Comparison of ENCODE assay signal across 8 cellular contexts in the genomic region with DNA sequence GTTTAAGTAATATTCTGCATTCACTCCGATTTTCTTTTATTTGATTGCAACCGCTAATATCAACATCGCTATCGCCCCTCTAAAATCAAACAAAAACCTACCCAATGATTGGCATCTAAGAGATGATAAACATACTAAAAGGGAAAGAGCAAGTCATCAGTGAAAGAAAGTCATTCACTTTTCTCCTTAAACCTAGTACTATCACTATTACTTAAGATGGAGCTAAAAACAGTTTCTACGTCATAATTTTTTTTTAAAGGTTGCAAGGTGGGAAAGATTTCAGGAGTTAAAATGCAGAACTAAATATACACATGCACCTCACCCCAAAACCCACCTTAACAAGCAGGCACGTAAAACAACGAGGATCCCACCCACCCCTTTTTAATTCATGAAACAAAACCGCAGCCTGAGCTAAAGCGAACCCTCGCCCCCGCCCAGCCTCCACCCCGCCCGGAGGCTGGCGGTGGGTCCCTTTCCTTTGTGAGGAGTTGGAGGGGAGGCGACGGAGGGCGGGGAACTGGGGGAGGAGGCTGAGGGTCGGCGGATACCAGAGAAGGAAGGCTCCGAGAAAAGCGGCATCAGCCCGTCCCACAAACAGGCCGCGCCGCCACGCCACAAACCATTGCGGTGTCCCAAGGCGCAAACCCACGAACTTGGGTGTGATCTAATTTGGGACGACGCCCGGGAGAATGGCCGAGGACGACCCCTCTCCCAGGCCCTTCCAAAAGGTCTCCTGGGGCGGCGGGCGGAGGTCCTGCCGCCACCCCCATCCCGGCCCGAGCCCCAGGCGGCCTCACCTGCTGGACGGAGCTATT. TPM values are rescaled to one million over a fixed set of nuclear protein-coding genes. Genes with fewer than 3 reads are reported as not detected.
DNase-seq lines count a peak whose midpoint lies in the region; ATAC-seq and TF ChIP-seq lines count a peak whose summit lies in the region.

No MANE protein-coding gene starts in this region.

- H3K9me3 ChIP-seq in hepatocyte (ENCODE audit: low read depth) (no peaks in the 10 kb centered on the region), gastrocnemius medialis (no peaks in the 10 kb centered on the region)

- H3K27me3 ChIP-seq in BJ (ENCODE audit: control insufficient read depth, insufficient read depth, low read length) (no peaks in the 10 kb centered on the region), hepatocyte (no peaks in the 10 kb centered on the region), gastrocnemius medialis (no peaks in the 10 kb centered on the region)

- H4K20me1 ChIP-seq in hepatocyte (ENCODE audit: insufficient read depth, poor library complexity, severe bottlenecking), result peaks cover 48% of the 10 kb centered on the region

- H3K79me2 ChIP-seq in hepatocyte, result peaks cover 58% of the 10 kb centered on the region

- no peak for TF ChIP-seq POLR2A in gastrocnemius medialis (IDR thresholded peaks at IDR 0.05)

- intact Hi-C loops in gastrocnemius medialis (cut with DNase I; ENCODE audit: low total_unique reads), result loop anchor here (1.0 to 5.0 kb wide), 2 partner anchors 110 to 273 kb away; a partner anchor contains a TSS

- no peaks in the 10 kb centered on the region for H3K36me3 ChIP-seq in BJ (ENCODE audit: control insufficient read depth, insufficient read depth, low read length)
- H3K36me3 ChIP-seq in hepatocyte (replicated peaks; ENCODE audit: insufficient read depth, low read depth), result no peaks in the 10 kb centered on the region
- no peaks in the 10 kb centered on the region for H3K36me3 ChIP-seq in gastrocnemius medialis

- peak overlapping the region; percentile 92 for H2AFZ ChIP-seq in hepatocyte

- H3K9me2 ChIP-seq in hepatocyte (replicated peaks; ENCODE audit: insufficient read depth), result no peaks in the 10 kb centered on the region

- peak overlapping the region; percentile 100 for H3K27ac ChIP-seq in hepatocyte
- peak overlapping the region; percentile 96 to 99 (median 98) for H3K27ac ChIP-seq in gastrocnemius medialis

- H3K4me3 ChIP-seq in BJ (ENCODE audit: low read depth, low read length) (peak overlapping the region; percentile 92), hepatocyte (peak overlapping the region; percentile 75), gastrocnemius medialis (peak overlapping the region; percentile 70 to 92 (median 82))

- 1% methylated on average over 34 of the region's 42 CpGs for WGBS in hepatocyte (ENCODE audit: low lambda C conversion rate, missing lambda C conversion rate)

- ATAC-seq in GM19328 (IDR thresholded peaks at IDR 0.05; ENCODE audit: unreplicated experiment) (peak; percentile 9), HG03442 (IDR thresholded peaks at IDR 0.05; ENCODE audit: unreplicated experiment) (peak; percentile 12), SK-N-SH treated with all-trans-retinoic acid at 6 μM for 48 hours (peak; percentile 37), gastrocnemius medialis (peak; percentile 14 to 17)

- DNase-seq in BJ (ENCODE audit: low read depth), result no peak
- peak; percentile 51 for DNase-seq in activated naive CD8-positive, alpha-beta T cell treated with anti-CD3 and anti-CD28 coated beads, Interleukin-2, amount 50 U/mL, for 16 hours (ENCODE audit: low read depth, low spot score)
- DNase-seq in hepatocyte (ENCODE audit: low spot score), result peak; percentile 68
- DNase-seq in gastrocnemius medialis, result peak; percentile 25 to 38
- no peak for DNase-seq in OCI-M2 (lab: John Stamatoyannopoulos, UW; ENCODE audit: unreplicated experiment)

- H3K4me2 ChIP-seq in hepatocyte, result peak overlapping the region; percentile 83

- CTCF ChIA-PET in BJ (lab: Yijun Ruan, JAX), result no interaction called here

- POLR2A ChIA-PET in BJ (lab: Charles Lee), result interaction anchor here (0.6 kb wide), 1 partner anchor 673 kb away, joined by 4 read pairs; no protein-coding TSS in a partner anchor

- in situ Hi-C loops in gastrocnemius medialis (cut with MboI; ENCODE audit: low sequenced_read_pairs in 4 of 4), result no loop called here

- H3K4me1 ChIP-seq in hepatocyte (ENCODE audit: insufficient read depth), result peaks cover 5% of the 10 kb centered on the region
- H3K4me1 ChIP-seq in gastrocnemius medialis, result peaks cover 35 to 48% of the 10 kb centered on the region in 2 donors

- TF ChIP-seq CTCF in BJ (IDR thresholded peaks at IDR 0.05; ENCODE audit: insufficient read depth, low read depth, low read length) (no peak), hepatocyte (IDR thresholded peaks at IDR 0.05; ENCODE audit: poor library complexity) (no peak), gastrocnemius medialis (IDR thresholded peaks at IDR 0.05 in 4 of 5, conservative IDR thresholded peaks at IDR 0.05 in 1 of 5) (no peak)

TF ChIP-seq in SK-N-SH treated with all-trans-retinoic acid at 6 μM for 48 hours, 23 proteins besides CTCF, POLR2A, EP300 and RAD21:
- TF ChIP-seq, protein P1, sequence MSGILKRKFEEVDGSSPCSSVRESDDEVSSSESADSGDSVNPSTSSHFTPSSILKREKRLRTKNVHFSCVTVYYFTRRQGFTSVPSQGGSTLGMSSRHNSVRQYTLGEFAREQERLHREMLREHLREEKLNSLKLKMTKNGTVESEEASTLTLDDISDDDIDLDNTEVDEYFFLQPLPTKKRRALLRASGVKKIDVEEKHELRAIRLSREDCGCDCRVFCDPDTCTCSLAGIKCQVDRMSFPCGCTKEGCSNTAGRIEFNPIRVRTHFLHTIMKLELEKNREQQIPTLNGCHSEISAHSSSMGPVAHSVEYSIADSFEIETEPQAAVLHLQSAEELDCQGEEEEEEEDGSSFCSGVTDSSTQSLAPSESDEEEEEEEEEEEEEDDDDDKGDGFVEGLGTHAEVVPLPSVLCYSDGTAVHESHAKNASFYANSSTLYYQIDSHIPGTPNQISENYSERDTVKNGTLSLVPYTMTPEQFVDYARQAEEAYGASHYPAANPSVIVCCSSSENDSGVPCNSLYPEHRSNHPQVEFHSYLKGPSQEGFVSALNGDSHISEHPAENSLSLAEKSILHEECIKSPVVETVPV (CRISPR knock-in tag; IDR thresholded peaks at IDR 0.05), result no peak
- TF ChIP-seq, protein P2, sequence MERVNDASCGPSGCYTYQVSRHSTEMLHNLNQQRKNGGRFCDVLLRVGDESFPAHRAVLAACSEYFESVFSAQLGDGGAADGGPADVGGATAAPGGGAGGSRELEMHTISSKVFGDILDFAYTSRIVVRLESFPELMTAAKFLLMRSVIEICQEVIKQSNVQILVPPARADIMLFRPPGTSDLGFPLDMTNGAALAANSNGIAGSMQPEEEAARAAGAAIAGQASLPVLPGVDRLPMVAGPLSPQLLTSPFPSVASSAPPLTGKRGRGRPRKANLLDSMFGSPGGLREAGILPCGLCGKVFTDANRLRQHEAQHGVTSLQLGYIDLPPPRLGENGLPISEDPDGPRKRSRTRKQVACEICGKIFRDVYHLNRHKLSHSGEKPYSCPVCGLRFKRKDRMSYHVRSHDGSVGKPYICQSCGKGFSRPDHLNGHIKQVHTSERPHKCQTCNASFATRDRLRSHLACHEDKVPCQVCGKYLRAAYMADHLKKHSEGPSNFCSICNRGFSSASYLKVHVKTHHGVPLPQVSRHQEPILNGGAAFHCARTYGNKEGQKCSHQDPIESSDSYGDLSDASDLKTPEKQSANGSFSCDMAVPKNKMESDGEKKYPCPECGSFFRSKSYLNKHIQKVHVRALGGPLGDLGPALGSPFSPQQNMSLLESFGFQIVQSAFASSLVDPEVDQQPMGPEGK (CRISPR knock-in tag; IDR thresholded peaks at IDR 0.05; ENCODE audit: borderline replicate concordance), result no peak
- TF ChIP-seq TOX (CRISPR knock-in tag; IDR thresholded peaks at IDR 0.05; ENCODE audit: borderline replicate concordance), result no peak
- TF ChIP-seq, protein P3, sequence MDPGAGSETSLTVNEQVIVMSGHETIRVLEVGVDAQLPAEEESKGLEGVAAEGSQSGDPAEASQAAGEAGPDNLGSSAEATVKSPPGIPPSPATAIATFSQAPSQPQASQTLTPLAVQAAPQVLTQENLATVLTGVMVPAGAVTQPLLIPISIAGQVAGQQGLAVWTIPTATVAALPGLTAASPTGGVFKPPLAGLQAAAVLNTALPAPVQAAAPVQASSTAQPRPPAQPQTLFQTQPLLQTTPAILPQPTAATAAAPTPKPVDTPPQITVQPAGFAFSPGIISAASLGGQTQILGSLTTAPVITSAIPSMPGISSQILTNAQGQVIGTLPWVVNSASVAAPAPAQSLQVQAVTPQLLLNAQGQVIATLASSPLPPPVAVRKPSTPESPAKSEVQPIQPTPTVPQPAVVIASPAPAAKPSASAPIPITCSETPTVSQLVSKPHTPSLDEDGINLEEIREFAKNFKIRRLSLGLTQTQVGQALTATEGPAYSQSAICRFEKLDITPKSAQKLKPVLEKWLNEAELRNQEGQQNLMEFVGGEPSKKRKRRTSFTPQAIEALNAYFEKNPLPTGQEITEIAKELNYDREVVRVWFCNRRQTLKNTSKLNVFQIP (CRISPR knock-in tag; IDR thresholded peaks at IDR 0.05; ENCODE audit: borderline replicate concordance, low read depth), result no peak
- no peak for TF ChIP-seq BACH2 (CRISPR knock-in tag; IDR thresholded peaks at IDR 0.05; ENCODE audit: borderline replicate concordance)
- TF ChIP-seq PPARA (CRISPR knock-in tag; IDR thresholded peaks at IDR 0.05; ENCODE audit: borderline replicate concordance), result no peak
- TF ChIP-seq RARB (CRISPR knock-in tag; IDR thresholded peaks at IDR 0.05), result no peak
- TF ChIP-seq ZNF565 (CRISPR knock-in tag; conservative IDR thresholded peaks at IDR 0.05; ENCODE audit: low read depth), result no peak
- TF ChIP-seq ZFP30 (CRISPR knock-in tag; IDR thresholded peaks at IDR 0.05), result no peak
- no peak for TF ChIP-seq ZC3H10 (CRISPR knock-in tag; IDR thresholded peaks at IDR 0.05)
- no peak for TF ChIP-seq TCF4 (CRISPR knock-in tag; IDR thresholded peaks at IDR 0.05; ENCODE audit: borderline replicate concordance)
- no peak for TF ChIP-seq ESRRG (CRISPR knock-in tag; IDR thresholded peaks at IDR 0.05)
- no peak for TF ChIP-seq ZNF70 (CRISPR knock-in tag; IDR thresholded peaks at IDR 0.05)
- no peak for TF ChIP-seq SNAI2 (CRISPR knock-in tag; IDR thresholded peaks at IDR 0.05)
- no peak for TF ChIP-seq ZNF8 (CRISPR knock-in tag; IDR thresholded peaks at IDR 0.05)
- no peak for TF ChIP-seq ARNTL (CRISPR knock-in tag; IDR thresholded peaks at IDR 0.05; ENCODE audit: borderline replicate concordance, low read depth)
- no peak for TF ChIP-seq CSDC2 (CRISPR knock-in tag; IDR thresholded peaks at IDR 0.05)
- no peak for TF ChIP-seq ISL1 (CRISPR knock-in tag; IDR thresholded peaks at IDR 0.05)

RNA-seq across cellular contexts. Expression of a gene that starts 0.8 kb away (rescaled TPM):
- polyA plus RNA-seq in BJ (2011; rRNA removed), result 135 and 154 TPM in 2 replicates
- polyA minus RNA-seq in BJ (2011; rRNA and poly(A)+ RNA removed), result 115 and 164 TPM in 2 replicates
- total RNA-seq in hepatocyte, result 94.2 and 97.1 TPM in 2 replicates
- polyA plus RNA-seq in hepatocyte, result 42.6 and 47.6 TPM in 2 replicates
- total RNA-seq in gastrocnemius medialis, result 100 to 1,000 TPM; 202 to 266 (median 231) TPM

Comparison
In these comparisons a context has a peak if more than half of its experiments do, and no peak if none do; other contexts are left out.
1. DNase-seq: peak in activated naive CD8-positive, alpha-beta T cell treated with anti-CD3 and anti-CD28 coated beads, Interleukin-2, amount 50 U/mL, for 16 hours (single experiment), hepatocyte (single experiment) and gastrocnemius medialis (2 of 2); none in BJ (single experiment) and OCI-M2 (single experiment).
2. Peak in every context shown above with its lines, with median percentiles within 50 percentile points of each other: H3K4me3 ChIP-seq and ATAC-seq.